Comparison of ENCODE assay signal across 14 cellular contexts in genomic region chr5:15285901-15286583, GRCh38.
A peak's percentile ranks its signal among the peaks of the same experiment; 100 is the strongest.
DNase-seq lines count a peak whose midpoint lies in the region; ATAC-seq and TF ChIP-seq lines count a peak whose summit lies in the region.
"Had no signal": no experiment of that assay in that cellular context is flagged by ENCODE, and none has a peak within 500 bp of the region (broad histone marks: within the 10 kb centered on the region; RNA-seq: fewer than 3 reads in every experiment).

No MANE protein-coding gene starts in this region.

- H3K4me1 ChIP-seq in adipocyte (ENCODE audit: control insufficient read depth, insufficient read depth, low read length) (no peaks in the 10 kb centered on the region), thoracic aorta (ENCODE audit: control insufficient read depth in 1 of 2, low read depth in 2 of 2) (no peaks in the 10 kb centered on the region), mesendoderm (ENCODE audit: control insufficient read depth, low read depth, low read length) (no peaks in the 10 kb centered on the region)
- H3K4me1 ChIP-seq: SJCRH30 had no signal

- peaks cover 2% of the 10 kb centered on the region; the same call in 1 of the 2 replicates for H3K27me3 Mint-ChIP-seq in HFFc6 (ENCODE audit: insufficient read depth)
- H3K27me3 Mint-ChIP-seq: activated naive CD8-positive, alpha-beta T cell had no signal

- no peak overlapping the region for H3K23ac ChIP-seq in mesendoderm (ENCODE audit: low read length)

- H3K9ac ChIP-seq in adipocyte (ENCODE audit: low read length) (no peak overlapping the region), mesendoderm (ENCODE audit: low read length) (no peak overlapping the region)

- peak; percentile 55 for ATAC-seq in thoracic aorta (ENCODE audit: insufficient number of reproducible peaks, low FRiP score, low read depth)
- no peak for ATAC-seq in HG02852 (IDR thresholded peaks at IDR 0.05; ENCODE audit: unreplicated experiment)

- no peak overlapping the region for H2BK5ac ChIP-seq in mesendoderm (ENCODE audit: low read length)

- H4K8ac ChIP-seq in mesendoderm (ENCODE audit: low read depth, low read length), result no peak overlapping the region

- H4K5ac ChIP-seq in mesendoderm (ENCODE audit: low read length), result no peak overlapping the region

- H3K4ac ChIP-seq in mesendoderm (ENCODE audit: low read depth, low read length), result no peak overlapping the region

- peaks cover 7% of the 10 kb centered on the region for H3K4me1 Mint-ChIP-seq in HFFc6 (ENCODE audit: low read depth)

- H3K56ac ChIP-seq in mesendoderm (ENCODE audit: low read length), result no peak overlapping the region

- no peak overlapping the region for H2BK120ac ChIP-seq in mesendoderm (ENCODE audit: low read depth, low read length)

- peaks cover 3% of the 10 kb centered on the region for H3K9me3 Mint-ChIP-seq in HFFc6

- no peaks in the 10 kb centered on the region for H3K36me3 ChIP-seq in adipocyte (ENCODE audit: control insufficient read depth, insufficient read depth, low read length, severe bottlenecking)
- no peaks in the 10 kb centered on the region for H3K36me3 ChIP-seq in thoracic aorta
- no peaks in the 10 kb centered on the region for H3K36me3 ChIP-seq in mesendoderm (ENCODE audit: control insufficient read depth, insufficient read depth, low read length)
- H3K36me3 ChIP-seq: SJCRH30 had no signal

- H3K36me3 Mint-ChIP-seq in HFFc6 (ENCODE audit: low read depth), result no peaks in the 10 kb centered on the region

- H3K79me1 ChIP-seq in mesendoderm (ENCODE audit: low read length), result no peaks in the 10 kb centered on the region

- H3K4me3 ChIP-seq in adipocyte (ENCODE audit: low read length) (peak overlapping the region; percentile 64), thoracic aorta (no peak overlapping the region), mesendoderm (ENCODE audit: low read length) (no peak overlapping the region)
- H3K4me3 ChIP-seq: SJCRH30 had no signal

- H3K27me3 ChIP-seq in adipocyte (replicated peaks; ENCODE audit: control insufficient read depth, insufficient read depth, low read length) (no peaks in the 10 kb centered on the region), thoracic aorta (replicated peaks; ENCODE audit: insufficient read depth) (no peaks in the 10 kb centered on the region), mesendoderm (ENCODE audit: insufficient read depth, low read length, poor library complexity) (no peaks in the 10 kb centered on the region)
- H3K27me3 ChIP-seq: SJCRH30 had no signal

- H2AK5ac ChIP-seq in mesendoderm (ENCODE audit: low read length), result no peak overlapping the region

- no peak overlapping the region for H2BK15ac ChIP-seq in mesendoderm (replicated peaks; ENCODE audit: low read depth)

- H3K27ac ChIP-seq in thoracic aorta (no peak overlapping the region), mesendoderm (ENCODE audit: low read depth, low read length) (no peak overlapping the region)
- H3K27ac ChIP-seq: SJCRH30 had no signal

- H3K79me2 ChIP-seq in mesendoderm (ENCODE audit: control insufficient read depth, insufficient read depth, low read length), result no peaks in the 10 kb centered on the region

- H3K4me2 ChIP-seq in mesendoderm (ENCODE audit: low read length), result no peak overlapping the region

- H3K9me3 ChIP-seq in adipocyte (ENCODE audit: control insufficient read depth, low read length) (no peaks in the 10 kb centered on the region), thoracic aorta (no peaks in the 10 kb centered on the region)
- H3K9me3 ChIP-seq: SJCRH30 had no signal

- no peak for DNase-seq in HFFc6
- DNase-seq in adipocyte (ENCODE audit: low read depth), result no peak
- peak; percentile 35 for DNase-seq in hepatic stellate cell (ENCODE audit: low spot score)
- no peak for DNase-seq in thoracic aorta (ENCODE audit: low spot score)
- no peak for DNase-seq in NCI-H2171 treated with DMSO at 0.1 percent for 48 hours (lab: John Stamatoyannopoulos, UW)
- no peak for DNase-seq in mesendoderm
- DNase-seq: DMS 273 treated with DMSO at 0.1 percent for 48 hours; Karpas-422; NCI-H446 treated with DMSO at 0.1 percent for 48 hours; stimulated activated CD4-positive, alpha-beta T cell treated with anti-CD3 and anti-CD28 coated beads, Interleukin-2, amount 100 ng/mL, for 48 hours had no signal

- TF ChIP-seq CTCF in HFFc6 (IDR thresholded peaks at IDR 0.05) (no peak), thoracic aorta (IDR thresholded peaks at IDR 0.05) (no peak)

- H3K4me3 Mint-ChIP-seq in HFFc6, result peak overlapping the region; percentile 27; the same call in 1 of the 2 replicates
- H3K4me3 Mint-ChIP-seq: activated naive CD8-positive, alpha-beta T cell; endodermal cell had no signal

- H3K27ac Mint-ChIP-seq in HFFc6, result no peak overlapping the region
- H3K27ac Mint-ChIP-seq: activated naive CD8-positive, alpha-beta T cell; endodermal cell had no signal

- H3K18ac ChIP-seq in mesendoderm (ENCODE audit: low read length), result no peak overlapping the region

- WGBS in mesendoderm (ENCODE audit: extremely low coverage, insufficient coverage, low lambda C conversion rate), result no CpG with 5 or more reads among the region's 5 CpGs
